In the genomic region with DNA sequence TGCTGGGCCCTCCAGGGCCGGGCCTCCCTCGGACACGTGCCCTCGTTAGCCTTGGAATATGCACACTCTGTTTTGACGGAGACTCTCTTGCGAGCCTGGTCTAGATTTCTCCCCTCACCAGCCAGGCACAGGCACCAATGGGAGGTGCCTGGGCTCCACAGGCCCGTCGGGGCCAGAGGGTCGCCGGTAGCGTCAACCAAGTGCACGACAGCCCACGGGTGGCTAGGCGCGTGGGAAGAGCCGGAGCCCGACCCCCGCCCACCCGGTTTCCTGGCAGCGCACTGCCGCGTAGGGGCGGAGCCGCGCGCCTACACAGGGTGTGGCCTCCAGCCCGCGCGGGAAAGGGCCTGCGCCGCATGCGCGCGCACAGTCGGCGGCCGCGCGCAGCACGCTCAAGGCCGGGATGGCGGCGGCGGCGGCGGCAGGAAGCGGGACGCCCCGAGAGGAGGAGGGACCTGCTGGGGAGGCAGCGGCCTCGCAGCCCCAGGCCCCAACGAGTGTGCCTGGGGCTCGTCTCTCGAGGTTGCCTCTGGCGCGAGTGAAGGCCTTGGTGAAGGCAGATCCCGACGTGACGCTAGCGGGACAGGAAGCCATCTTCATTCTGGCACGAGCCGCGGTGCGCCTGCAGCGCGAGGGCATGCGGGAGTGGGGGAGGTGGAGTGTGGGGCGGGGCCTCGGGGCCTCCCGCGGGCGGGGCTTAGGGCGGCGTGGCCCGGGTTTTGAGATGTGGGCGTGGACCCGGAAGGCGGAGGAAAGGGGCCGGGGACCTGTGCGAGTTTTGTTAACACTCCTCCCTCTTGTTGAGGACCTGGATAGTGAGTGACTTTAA, we compare ENCODE assay signal across 8 cellular contexts. TPM values are rescaled to one million over a fixed set of nuclear protein-coding genes. Genes with fewer than 3 reads are reported as not detected.
DNase-seq lines count a peak whose midpoint lies in the region; ATAC-seq, FAIRE-seq and TF ChIP-seq lines count a peak whose summit lies in the region.

A gene with protein sequence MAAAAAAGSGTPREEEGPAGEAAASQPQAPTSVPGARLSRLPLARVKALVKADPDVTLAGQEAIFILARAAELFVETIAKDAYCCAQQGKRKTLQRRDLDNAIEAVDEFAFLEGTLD (plus strand): TSS at position 367 of the 829 bp plus-strand sequence. CDS start 37 bp downstream, at position 404.

- no peaks in the 10 kb centered on the region for H3K27me3 ChIP-seq in DND-41 (ENCODE audit: insufficient read depth, low read length, poor library complexity)
- H3K27me3 ChIP-seq in KMS-11 (ENCODE audit: insufficient read depth, low read depth) = no peaks in the 10 kb centered on the region
- no peaks in the 10 kb centered on the region for H3K27me3 ChIP-seq in esophagus squamous epithelium

- peak within 1 kb of the TSS; percentile 47 for H3K27ac Mint-ChIP-seq in activated T-cell treated with anti-CD3 and anti-CD28 coated beads, Interleukin-2, amount 50 U/mL, for 72 hours

- WGBS in esophagus squamous epithelium, 2 donors = 0 to 1% methylated on average over 11 to 31 of the region's 80 CpGs

- H3K9me3 Mint-ChIP-seq in activated T-cell treated with anti-CD3 and anti-CD28 coated beads, Interleukin-2, amount 50 U/mL, for 72 hours = peaks cover 0 to 1% of the 10 kb centered on the region in 2 donors

- DNase-seq in DND-41 (peak; percentile 95), RCC 7860 (ENCODE audit: low spot score) (peak; percentile 14), esophagus squamous epithelium (lab: John Stamatoyannopoulos, UW) (peak; percentile 48), myocyte (ENCODE audit: low read depth) (peak; percentile 91)
- DNase-seq in activated T-cell treated with anti-CD3 and anti-CD28 coated beads, Interleukin-2, amount 50 U/mL, for 72 hours = peak; percentile 96
- peak; percentile 90 for DNase-seq in stimulated activated CD8-positive, alpha-beta memory T cell treated with anti-CD3 and anti-CD28 coated beads, Interleukin-7, amount 100 ng/mL, for 4 hours (ENCODE audit: low read depth in 2 of 2)

- H3K9me3 ChIP-seq in DND-41 (ENCODE audit: insufficient read depth, low read length, severe bottlenecking) = peaks cover 7% of the 10 kb centered on the region
- no peaks in the 10 kb centered on the region for H3K9me3 ChIP-seq in esophagus squamous epithelium

- H3K79me2 ChIP-seq in DND-41 (ENCODE audit: insufficient read depth, low read length) = no peaks in the 10 kb centered on the region
- H3K79me2 ChIP-seq in KMS-11 (ENCODE audit: insufficient read depth, low read depth) = no peaks in the 10 kb centered on the region

- H2AFZ ChIP-seq in DND-41 (ENCODE audit: low read depth, low read length) (peak within 1 kb of the TSS; percentile 94), KMS-11 (ENCODE audit: low read depth) (peak within 1 kb of the TSS; percentile 75)

- H3K36me3 Mint-ChIP-seq in activated T-cell treated with anti-CD3 and anti-CD28 coated beads, Interleukin-2, amount 50 U/mL, for 72 hours (ENCODE audit: insufficient read depth in 2 of 2) = peaks cover 3 to 11% of the 10 kb centered on the region in 2 donors

- H3K9ac ChIP-seq in DND-41 (ENCODE audit: low read depth, low read length) = peak within 1 kb of the TSS; percentile 70
- H3K9ac ChIP-seq in KMS-11 = peak within 1 kb of the TSS; percentile 97

- peak within 1 kb of the TSS; percentile 23 to 64 for H3K4me3 ChIP-seq in DND-41 (ENCODE audit: low read depth in 1 of 2, low read length in 2 of 2)
- peak within 1 kb of the TSS; percentile 80 for H3K4me3 ChIP-seq in KMS-11 (IDR thresholded peaks at IDR 0.05; ENCODE audit: insufficient read depth, low read depth, low read length)
- peak within 1 kb of the TSS; percentile 47 to 95 (median 62) for H3K4me3 ChIP-seq in esophagus squamous epithelium

- intact Hi-C loops in esophagus squamous epithelium (cut with DNase I) = no loop called here

- TF ChIP-seq CTCF in DND-41 (IDR thresholded peaks at IDR 0.05; ENCODE audit: borderline replicate concordance, extremely low read depth, low read length, poor library complexity, severe bottlenecking) (no peak), KMS-11 (conservative IDR thresholded peaks at IDR 0.05; ENCODE audit: low read depth, low read length) (no peak), esophagus squamous epithelium (IDR thresholded peaks at IDR 0.05) (peak in 2 of 6 experiments; percentile 19 to 22)

- peak in 3 of 4 donors; percentile 78 to 90 (median 78) for TF ChIP-seq POLR2A in esophagus squamous epithelium (IDR thresholded peaks at IDR 0.05)

- no peak for FAIRE-seq in RCC 7860 (lab: Jason Lieb, UNC)

- no peaks in the 10 kb centered on the region for H3K27me3 Mint-ChIP-seq in activated T-cell treated with anti-CD3 and anti-CD28 coated beads, Interleukin-2, amount 50 U/mL, for 72 hours (ENCODE audit: low read depth)

- peak; percentile 89 for ATAC-seq in DND-41 (ENCODE audit: insufficient read depth, low read depth)
- ATAC-seq in GM21786 (IDR thresholded peaks at IDR 0.05; ENCODE audit: unreplicated experiment) = peak; percentile 88
- ATAC-seq in activated T-cell treated with anti-CD3 and anti-CD28 coated beads, Interleukin-2, amount 50 U/mL, for 72 hours (replicated peaks in 1 of 2) = peak; percentile 91 to 92

- H3K4me2 ChIP-seq in DND-41 (ENCODE audit: insufficient read depth, low read length) (peak within 1 kb of the TSS; percentile 78), KMS-11 (peak within 1 kb of the TSS; percentile 74)

- peak within 1 kb of the TSS; percentile 69 to 88 for H3K4me3 Mint-ChIP-seq in activated T-cell treated with anti-CD3 and anti-CD28 coated beads, Interleukin-2, amount 50 U/mL, for 72 hours

- H3K4me1 ChIP-seq in DND-41 (ENCODE audit: insufficient read depth, low read length) = peaks cover 25% of the 10 kb centered on the region
- peaks cover 16% of the 10 kb centered on the region for H3K4me1 ChIP-seq in KMS-11 (ENCODE audit: low read depth, poor library complexity, severe bottlenecking)
- peaks cover 0 to 16% (median 11%) of the 10 kb centered on the region in 3 donors for H3K4me1 ChIP-seq in esophagus squamous epithelium

- H4K20me1 ChIP-seq in DND-41 (ENCODE audit: insufficient read depth, low read length) (no peaks in the 10 kb centered on the region), KMS-11 (ENCODE audit: insufficient read depth) (no peaks in the 10 kb centered on the region)

- H3K36me3 ChIP-seq in DND-41 (ENCODE audit: insufficient read depth, low read length) (peaks cover 18% of the 10 kb centered on the region), KMS-11 (ENCODE audit: insufficient read depth) (no peaks in the 10 kb centered on the region), esophagus squamous epithelium (peaks cover 0 to 11% (median 0%) of the 10 kb centered on the region in 3 donors)

- peaks cover 55% of the 10 kb centered on the region for H3K4me1 Mint-ChIP-seq in activated T-cell treated with anti-CD3 and anti-CD28 coated beads, Interleukin-2, amount 50 U/mL, for 72 hours (ENCODE audit: low read depth)

- H3K27ac ChIP-seq in DND-41 (ENCODE audit: low read length) (peak within 1 kb of the TSS; percentile 96), KMS-11 (peak within 1 kb of the TSS; percentile 94), esophagus squamous epithelium (peak within 1 kb of the TSS; percentile 84 to 97 (median 90))

RNA-seq across cellular contexts. Expression of the gene that starts here (rescaled TPM):
- total RNA-seq in activated T-cell treated with anti-CD3 and anti-CD28 coated beads, Interleukin-2, amount 50 U/mL, for 72 hours = 10 to 100 TPM; 44.8 to 47.8 TPM
- total RNA-seq in esophagus squamous epithelium (10 to 100 TPM; 14.3 to 30.8 (median 20.3) TPM), myocyte (16.5 and 16.7 TPM in 2 replicates)
- polyA plus RNA-seq in myocyte (2012) = 59.9 TPM

Comparison
In these comparisons a context has a peak if more than half of its experiments do, and no peak if none do; other contexts are left out.
1. Peak in every context shown above with its lines: DNase-seq, ATAC-seq, H3K4me3 ChIP-seq and H3K27ac ChIP-seq.
2. DNase-seq: peak in every context shown above with its lines; median percentile 96 in activated T-cell treated with anti-CD3 and anti-CD28 coated beads, Interleukin-2, amount 50 U/mL, for 72 hours; 95 in DND-41; 91 in myocyte; 90 in stimulated activated CD8-positive, alpha-beta memory T cell treated with anti-CD3 and anti-CD28 coated beads, Interleukin-7, amount 100 ng/mL, for 4 hours; 48 in esophagus squamous epithelium; 14 in RCC 7860.